ENCODE assay signal across 8 cellular contexts in genomic region chr2:240513544-240514287, GRCh38. TPM values are rescaled to one million over a fixed set of nuclear protein-coding genes. Genes with fewer than 3 reads are reported as not detected.
A peak's percentile ranks its signal among the peaks of the same experiment; 100 is the strongest.
DNase-seq lines count a peak whose midpoint lies in the region; ATAC-seq, FAIRE-seq and TF ChIP-seq lines count a peak whose summit lies in the region.

No MANE protein-coding gene starts in this region.

- H3K9me2 ChIP-seq in SK-N-SH: no peaks in the 10 kb centered on the region

- TF ChIP-seq CTCF in SK-N-SH (IDR thresholded peaks at IDR 0.05): peak; percentile 55
- peak; percentile 89 for TF ChIP-seq CTCF in progenitor cell of endocrine pancreas (IDR thresholded peaks at IDR 0.05; ENCODE audit: unreplicated experiment)

- CTCF ChIA-PET in SK-N-SH (lab: Yijun Ruan, JAX): interaction anchor here (0.6 to 2.3 kb wide), 28 partner anchors 9 to 326 kb away, joined by 3 to 11 read pairs (median 4); partner anchors contain the start of gene RNPEPL1
- CTCF ChIA-PET in activated naive CD4-positive, alpha-beta T cell treated with anti-CD3 and anti-CD28 coated beads for 36 hours (lab: Charles Lee): interaction anchor here (0.5 to 1.6 kb wide), 25 partner anchors 8 to 326 kb away, joined by 3 to 15 read pairs (median 5); partner anchors contain the start of genes CAPN10 and RNPEPL1

- peaks cover 5 to 12% (median 9%) of the 10 kb centered on the region in 4 donors for H3K4me1 Mint-ChIP-seq in CD4-positive, CD25-positive, alpha-beta regulatory T cell
- H3K4me1 Mint-ChIP-seq in activated naive CD4-positive, alpha-beta T cell treated with anti-CD3 and anti-CD28 coated beads for 36 hours (ENCODE audit: low read depth): peaks cover 12% of the 10 kb centered on the region
- H3K4me1 Mint-ChIP-seq in progenitor cell of endocrine pancreas (ENCODE audit: low read depth): peaks cover 1% of the 10 kb centered on the region

- no peaks in the 10 kb centered on the region for H3K36me3 ChIP-seq in CD4-positive, CD25-positive, alpha-beta regulatory T cell (ENCODE audit: control insufficient read depth, insufficient read depth, low read length)
- H3K36me3 ChIP-seq in SK-N-SH (replicated peaks in 1 of 2; ENCODE audit: control insufficient read depth in 1 of 2, insufficient read depth in 2 of 2, low read length in 1 of 2): peaks cover 3 to 14% of the 10 kb centered on the region in 2 experiments

- 59% methylated on average over 11 of the region's 13 CpGs for WGBS in SK-N-SH (ENCODE audit: low lambda C conversion rate)

- ATAC-seq in CD4-positive, CD25-positive, alpha-beta regulatory T cell (ENCODE audit: low read depth in 2 of 2): peak; percentile 98 to 99
- ATAC-seq in GM19395 (IDR thresholded peaks at IDR 0.05; ENCODE audit: unreplicated experiment) (peak; percentile 97), HG03457 (IDR thresholded peaks at IDR 0.05; ENCODE audit: unreplicated experiment) (peak; percentile 86)

- no peaks in the 10 kb centered on the region for H3K27me3 Mint-ChIP-seq in CD4-positive, CD25-positive, alpha-beta regulatory T cell
- no peaks in the 10 kb centered on the region for H3K27me3 Mint-ChIP-seq in activated naive CD4-positive, alpha-beta T cell treated with anti-CD3 and anti-CD28 coated beads for 36 hours (ENCODE audit: low read depth)
- peaks cover under 1% of the 10 kb centered on the region for H3K27me3 Mint-ChIP-seq in progenitor cell of endocrine pancreas

- H3K27ac Mint-ChIP-seq in CD4-positive, CD25-positive, alpha-beta regulatory T cell: peak overlapping the region; percentile 88 to 91 (median 91)
- H3K27ac Mint-ChIP-seq in activated naive CD4-positive, alpha-beta T cell treated with anti-CD3 and anti-CD28 coated beads for 36 hours: peak overlapping the region; percentile 84
- H3K27ac Mint-ChIP-seq in progenitor cell of endocrine pancreas: no peak overlapping the region

- H3K27me3 ChIP-seq in CD4-positive, CD25-positive, alpha-beta regulatory T cell (ENCODE audit: control insufficient read depth, insufficient read depth, low read length): no peaks in the 10 kb centered on the region
- no peaks in the 10 kb centered on the region for H3K27me3 ChIP-seq in SK-N-SH (ENCODE audit: insufficient read depth)

- H2AFZ ChIP-seq in SK-N-SH (ENCODE audit: low read depth): no peak overlapping the region

- TF ChIP-seq RAD21 in SK-N-SH (IDR thresholded peaks at IDR 0.05; ENCODE audit: low read length): peak; percentile 72

- H3K9ac ChIP-seq in SK-N-SH: no peak overlapping the region

- DNase-seq in CD4-positive, CD25-positive, alpha-beta regulatory T cell: peak; percentile 75 to 89 (median 84)
- peak; percentile 87 for DNase-seq in SK-N-SH
- DNase-seq in activated naive CD4-positive, alpha-beta T cell treated with anti-CD3 and anti-CD28 coated beads for 36 hours: peak; percentile 94
- peak in 41 of 42 donors; percentile 27 to 85 (median 62) for DNase-seq in head of caudate nucleus
- DNase-seq in progenitor cell of endocrine pancreas (ENCODE audit: low spot score, unreplicated experiment): peak; percentile 69
- DNase-seq in urothelium cell line (ENCODE audit: low spot score): peak; percentile 75

- peak overlapping the region; percentile 80 for H3K27ac ChIP-seq in CD4-positive, CD25-positive, alpha-beta regulatory T cell (ENCODE audit: insufficient read depth, low read length, poor library complexity, severe bottlenecking)
- H3K27ac ChIP-seq in SK-N-SH (ENCODE audit: low read depth in 2 of 2, low read length in 1 of 2): no peak overlapping the region

- H3K36me3 Mint-ChIP-seq in CD4-positive, CD25-positive, alpha-beta regulatory T cell: peaks cover 20% of the 10 kb centered on the region
- peaks cover 6% of the 10 kb centered on the region for H3K36me3 Mint-ChIP-seq in activated naive CD4-positive, alpha-beta T cell treated with anti-CD3 and anti-CD28 coated beads for 36 hours (ENCODE audit: low read depth)
- peaks cover 6% of the 10 kb centered on the region for H3K36me3 Mint-ChIP-seq in progenitor cell of endocrine pancreas (ENCODE audit: insufficient read depth)

- H3F3A ChIP-seq in SK-N-SH (replicated peaks; ENCODE audit: insufficient read depth): no peaks in the 10 kb centered on the region

- intact Hi-C loops in activated naive CD4-positive, alpha-beta T cell treated with anti-CD3 and anti-CD28 coated beads for 36 hours (cut with micrococcal nuclease): loop anchor here (1.0 to 10.0 kb wide), 6 partner anchors 52 to 327 kb away; partner anchors contain the start of genes CAPN10 and GPR35
- intact Hi-C loops in head of caudate nucleus (cut with DNase I): no loop called here

- H4K20me1 ChIP-seq in SK-N-SH (ENCODE audit: insufficient read depth): no peaks in the 10 kb centered on the region

- TF ChIP-seq EP300 in SK-N-SH (IDR thresholded peaks at IDR 0.05; ENCODE audit: borderline replicate concordance in 1 of 2, low read depth in 1 of 2, low read length in 1 of 2): no peak

- peaks cover 0 to 2% (median 0%) of the 10 kb centered on the region in 7 donors for H3K9me3 Mint-ChIP-seq in CD4-positive, CD25-positive, alpha-beta regulatory T cell
- H3K9me3 Mint-ChIP-seq in activated naive CD4-positive, alpha-beta T cell treated with anti-CD3 and anti-CD28 coated beads for 36 hours: no peaks in the 10 kb centered on the region
- no peaks in the 10 kb centered on the region for H3K9me3 Mint-ChIP-seq in progenitor cell of endocrine pancreas (ENCODE audit: low read depth)

- peak overlapping the region; percentile 56 for H3K4me3 ChIP-seq in CD4-positive, CD25-positive, alpha-beta regulatory T cell (ENCODE audit: low read depth, low read length)
- no peak overlapping the region for H3K4me3 ChIP-seq in SK-N-SH (ENCODE audit: low read depth in 2 of 2, low read length in 1 of 2)

- no peak overlapping the region for H3K4me2 ChIP-seq in SK-N-SH

- FAIRE-seq in urothelium cell line (lab: Jason Lieb, UNC): peak; percentile 83

- POLR2A ChIA-PET in SK-N-SH (lab: Yijun Ruan, JAX): interaction anchor here (1.0 kb wide), 1 partner anchor 47 kb away, joined by 3 read pairs; no protein-coding TSS in a partner anchor

- H3K4me1 ChIP-seq in CD4-positive, CD25-positive, alpha-beta regulatory T cell (ENCODE audit: control insufficient read depth, insufficient read depth, low read length, poor library complexity, severe bottlenecking): peaks cover 14% of the 10 kb centered on the region
- H3K4me1 ChIP-seq in SK-N-SH (ENCODE audit: control insufficient read depth in 1 of 2, insufficient read depth in 2 of 2, low read depth in 1 of 2, low read length in 1 of 2): no peaks in the 10 kb centered on the region; a peak in 1 of 4 replicates

- H3K9me3 ChIP-seq in CD4-positive, CD25-positive, alpha-beta regulatory T cell (ENCODE audit: control insufficient read depth in 2 of 2, low read length in 2 of 2): no peaks in the 10 kb centered on the region
- no peaks in the 10 kb centered on the region for H3K9me3 ChIP-seq in SK-N-SH

- H3K4me3 Mint-ChIP-seq in CD4-positive, CD25-positive, alpha-beta regulatory T cell: peak overlapping the region in 3 of 4 donors; percentile 3 to 9 (median 3)
- no peak overlapping the region for H3K4me3 Mint-ChIP-seq in activated naive CD4-positive, alpha-beta T cell treated with anti-CD3 and anti-CD28 coated beads for 36 hours
- H3K4me3 Mint-ChIP-seq in progenitor cell of endocrine pancreas (ENCODE audit: low read depth): no peak overlapping the region

- no peaks in the 10 kb centered on the region for H3K79me2 ChIP-seq in SK-N-SH (ENCODE audit: insufficient read depth)

TF ChIP-seq in SK-N-SH, 30 proteins besides CTCF, POLR2A, EP300 and RAD21 (continues in another document):
- TF ChIP-seq SMC3 (IDR thresholded peaks at IDR 0.05; ENCODE audit: low read depth, low read length): peak; percentile 65

RNA-seq across cellular contexts. Expression of gene ANKMY1, which starts 44.1 kb away (rescaled TPM):
- total RNA-seq in CD4-positive, CD25-positive, alpha-beta regulatory T cell: 37.2 TPM
- polyA plus RNA-seq in CD4-positive, CD25-positive, alpha-beta regulatory T cell: 10 to 100 TPM in 1 of 4 donors, 1 to 10 TPM in 3; 3.8 to 11.8 (median 7.6) TPM
- 12.1 and 15.9 TPM in 2 replicates for polyA plus RNA-seq in SK-N-SH (2012; rRNA removed)
- polyA plus RNA-seq in SK-N-SH (2012; cell fraction: cytosol; rRNA removed): 5.0 and 7.1 TPM in 2 replicates
- polyA plus RNA-seq in SK-N-SH (2012; cell fraction: nucleus; rRNA removed): 56.7 and 59.6 TPM in 2 replicates
- total RNA-seq in activated naive CD4-positive, alpha-beta T cell treated with anti-CD3 and anti-CD28 coated beads for 36 hours: 10 to 100 TPM; 17.0 to 17.4 TPM
- 29.0 and 29.2 TPM in 2 replicates for total RNA-seq in progenitor cell of endocrine pancreas

RNA-seq across cellular contexts. Expression of gene DUSP28, which starts 46.4 kb away (rescaled TPM):
- total RNA-seq in CD4-positive, CD25-positive, alpha-beta regulatory T cell: 8.3 TPM
- 10 to 100 TPM; 14.9 to 27.2 (median 18.1) TPM for polyA plus RNA-seq in CD4-positive, CD25-positive, alpha-beta regulatory T cell
- 4.1 and 6.4 TPM in 2 replicates for polyA plus RNA-seq in SK-N-SH (2012; rRNA removed)
- polyA plus RNA-seq in SK-N-SH (2012; cell fraction: cytosol; rRNA removed): 5.2 and 5.8 TPM in 2 replicates
- 4.5 and 5.9 TPM in 2 replicates for polyA plus RNA-seq in SK-N-SH (2012; cell fraction: nucleus; rRNA removed)
- total RNA-seq in activated naive CD4-positive, alpha-beta T cell treated with anti-CD3 and anti-CD28 coated beads for 36 hours: 1 to 10 TPM; 5.1 to 5.6 TPM
- 4.9 and 6.4 TPM in 2 replicates for total RNA-seq in progenitor cell of endocrine pancreas

RNA-seq across cellular contexts. Expression of gene RNPEPL1, which starts 54.6 kb away (rescaled TPM):
- 167 TPM for total RNA-seq in CD4-positive, CD25-positive, alpha-beta regulatory T cell
- 10 to 100 TPM; 28.5 to 83.7 (median 52.5) TPM for polyA plus RNA-seq in CD4-positive, CD25-positive, alpha-beta regulatory T cell
- polyA plus RNA-seq in SK-N-SH (2012; rRNA removed): 13.3 and 14.3 TPM in 2 replicates
- polyA plus RNA-seq in SK-N-SH (2012; cell fraction: cytosol; rRNA removed): 4.9 and 9.6 TPM in 2 replicates
- 41.2 and 59.3 TPM in 2 replicates for polyA plus RNA-seq in SK-N-SH (2012; cell fraction: nucleus; rRNA removed)
- 10 to 100 TPM; 40.3 to 44.3 TPM for total RNA-seq in activated naive CD4-positive, alpha-beta T cell treated with anti-CD3 and anti-CD28 coated beads for 36 hours
- total RNA-seq in progenitor cell of endocrine pancreas: 50.8 and 52.2 TPM in 2 replicates

Comparison
In these comparisons a context has a peak if more than half of its experiments do, and no peak if none do; other contexts are left out.
1. H3K4me3 Mint-ChIP-seq: peak in CD4-positive, CD25-positive, alpha-beta regulatory T cell (3 of 4); none in activated naive CD4-positive, alpha-beta T cell treated with anti-CD3 and anti-CD28 coated beads for 36 hours (single experiment) and progenitor cell of endocrine pancreas (single experiment).
2. Peak in every context shown above with its lines, with median percentiles within 50 percentile points of each other: ATAC-seq and DNase-seq.